ENCODE assay signal across 29 cellular contexts in genomic region chr17:4672726-4673125, GRCh38. TPM values are rescaled to one million over a fixed set of nuclear protein-coding genes. Genes with fewer than 3 reads are reported as not detected.
"Had no signal": no experiment of that assay in that cellular context is flagged by ENCODE, and none has a peak within 500 bp of the region (broad histone marks: within the 10 kb centered on the region; RNA-seq: fewer than 3 reads in every experiment).

No MANE protein-coding gene starts in this region.

- H3K27me3 Mint-ChIP-seq: effector memory CD8-positive, alpha-beta T cell; stimulated activated naive CD8-positive, alpha-beta T cell treated with anti-CD3 and anti-CD28 coated beads, Interleukin-15, amount 100 ng/mL, for 72 hours had no signal

- ATAC-seq: effector memory CD8-positive, alpha-beta T cell; esophagus mucosa; gastrocnemius medialis; left lobe of liver; naive thymus-derived CD4-positive, alpha-beta T cell; stimulated activated naive CD8-positive, alpha-beta T cell treated with anti-CD3 and anti-CD28 coated beads, Interleukin-15, amount 100 ng/mL, for 72 hours; upper lobe of right lung had no signal

- DNase-seq: effector memory CD8-positive, alpha-beta T cell; foreskin fibroblast; gastrocnemius medialis; head of caudate nucleus; kidney; mesendoderm; midbrain; naive thymus-derived CD4-positive, alpha-beta T cell; nephron progenitor cell; nucleus accumbens; sigmoid colon; stimulated activated CD4-positive, alpha-beta T cell treated with anti-CD3 and anti-CD28 coated beads, Interleukin-4, amount 100 ng/mL, for 4 hours; stimulated activated naive CD4-positive, alpha-beta T cell; stimulated activated naive CD8-positive, alpha-beta T cell treated with anti-CD3 and anti-CD28 coated beads, Interleukin-15, amount 100 ng/mL, for 72 hours; transverse colon; upper lobe of right lung; uterus had no signal

- H3K27ac ChIP-seq: coronary artery, epithelial cell of prostate, gastrocnemius medialis, prostate gland, right atrium auricular region, sigmoid colon, suprapubic skin, transverse colon, upper lobe of right lung, uterus had no signal

- H3K4me1 Mint-ChIP-seq: stimulated activated naive CD8-positive, alpha-beta T cell treated with anti-CD3 and anti-CD28 coated beads, Interleukin-15, amount 100 ng/mL, for 72 hours had no signal

- H3K4me3 ChIP-seq: coronary artery, gastrocnemius medialis, prostate gland, right atrium auricular region, sigmoid colon, suprapubic skin, transverse colon, upper lobe of right lung, uterus had no signal

- H3K27me3 ChIP-seq: gastrocnemius medialis, right atrium auricular region, sigmoid colon, suprapubic skin, transverse colon, upper lobe of right lung, uterus had no signal

- H3K4me3 Mint-ChIP-seq: effector memory CD8-positive, alpha-beta T cell; naive thymus-derived CD4-positive, alpha-beta T cell; nephron progenitor cell had no signal

- H3K4me1 ChIP-seq: gastrocnemius medialis, prostate gland, right atrium auricular region, sigmoid colon, suprapubic skin, transverse colon, upper lobe of right lung, uterus had no signal

- FAIRE-seq: endometrium, kidney had no signal

- H3K36me3 ChIP-seq: uterus had no signal

- H3K9me3 ChIP-seq: gastrocnemius medialis, prostate gland, right atrium auricular region, sigmoid colon, suprapubic skin, transverse colon, upper lobe of right lung, uterus had no signal

- H3K9me3 Mint-ChIP-seq: effector memory CD8-positive, alpha-beta T cell; naive thymus-derived CD4-positive, alpha-beta T cell; nephron progenitor cell; stimulated activated naive CD8-positive, alpha-beta T cell treated with anti-CD3 and anti-CD28 coated beads, Interleukin-15, amount 100 ng/mL, for 72 hours had no signal

RNA-seq across cellular contexts. Expression of gene ALOX15, which starts 31.2 kb away (rescaled TPM):
- total RNA-seq: dermis microvascular lymphatic vessel endothelial cell, gastrocnemius medialis, glomerular endothelial cell, kidney, lung microvascular endothelial cell, osteocyte had no signal
- polyA plus RNA-seq: naive thymus-derived CD4-positive, alpha-beta T cell had no signal
